10 cellular contexts compared by ENCODE assay signal in the genomic region with DNA sequence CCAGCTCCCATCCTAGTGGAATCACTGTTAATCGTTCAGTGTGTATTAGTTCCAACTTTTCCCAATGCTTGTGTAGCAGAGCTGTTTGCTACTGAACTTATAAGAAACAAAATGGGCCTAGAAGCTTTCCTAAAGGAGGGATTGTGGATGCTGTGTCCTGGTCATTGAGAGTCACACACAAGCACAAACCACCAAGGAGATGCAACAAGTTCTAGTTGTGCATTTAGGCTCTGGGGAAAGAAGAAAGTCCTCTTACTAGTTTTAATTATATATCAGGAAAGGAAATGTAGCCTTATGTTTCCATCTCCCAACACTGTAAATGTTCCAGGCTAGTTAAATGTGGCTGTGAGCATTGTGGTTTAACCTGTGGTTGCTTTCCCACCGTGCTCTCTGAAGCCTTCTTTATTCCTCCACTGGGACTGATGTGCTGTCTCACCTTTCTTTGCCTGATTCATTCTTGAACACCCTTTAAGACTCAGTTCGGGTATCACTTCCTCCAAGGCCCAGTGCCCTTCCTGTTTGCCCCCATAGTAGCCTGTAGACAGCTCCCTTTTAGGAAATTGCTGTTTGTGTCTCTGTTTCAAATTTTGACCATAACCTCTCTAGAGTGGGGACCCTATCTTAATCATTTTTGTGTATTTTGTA. TPM values are rescaled to one million over a fixed set of nuclear protein-coding genes. Genes with fewer than 3 reads are reported as not detected.
DNase-seq lines count a peak whose midpoint lies in the region; ATAC-seq and TF ChIP-seq lines count a peak whose summit lies in the region.
"Had no signal": no experiment of that assay in that cellular context is flagged by ENCODE, and none has a peak within 500 bp of the region (broad histone marks: within the 10 kb centered on the region; RNA-seq: fewer than 3 reads in every experiment).

No MANE protein-coding gene starts in this region.

- peaks cover 6% of the 10 kb centered on the region for H3K4me1 ChIP-seq in smooth muscle cell (ENCODE audit: low read depth)
- no peaks in the 10 kb centered on the region for H3K4me1 ChIP-seq in hepatocyte (ENCODE audit: insufficient read depth)
- H3K4me1 ChIP-seq: lower lobe of right lung had no signal

- in situ Hi-C loops in astrocyte of the spinal cord (cut with HindIII; ENCODE audit: low sequenced_read_pairs), result no loop called here

- WGBS in smooth muscle cell (ENCODE audit: low lambda C conversion rate), result 77% methylated on average over 3 of the region's 3 CpGs
- WGBS in hepatocyte (ENCODE audit: low lambda C conversion rate, missing lambda C conversion rate), result 92% methylated on average over 3 of the region's 3 CpGs

- H3K4me3 ChIP-seq in GM12865 (ENCODE audit: low read depth, low read length), result no peak overlapping the region
- no peak overlapping the region for H3K4me3 ChIP-seq in astrocyte of the spinal cord (ENCODE audit: low read depth, low read length)
- no peak overlapping the region for H3K4me3 ChIP-seq in smooth muscle cell
- H3K4me3 ChIP-seq in hepatocyte, result no peak overlapping the region
- H3K4me3 ChIP-seq: lower lobe of right lung had no signal

- no peak for TF ChIP-seq CTCF in GM12865 (IDR thresholded peaks at IDR 0.05; ENCODE audit: insufficient read depth, low read depth, low read length, missing control alignments)
- no peak for TF ChIP-seq CTCF in astrocyte of the spinal cord (IDR thresholded peaks at IDR 0.05; ENCODE audit: low read depth, low read length)
- TF ChIP-seq CTCF in smooth muscle cell (IDR thresholded peaks at IDR 0.05; ENCODE audit: borderline replicate concordance, insufficient read depth, poor library complexity, severe bottlenecking), result no peak
- no peak for TF ChIP-seq CTCF in hepatocyte (IDR thresholded peaks at IDR 0.05; ENCODE audit: poor library complexity)

- no peaks in the 10 kb centered on the region for H3K27me3 ChIP-seq in smooth muscle cell (ENCODE audit: low read depth)
- H3K27me3 ChIP-seq in hepatocyte, result no peaks in the 10 kb centered on the region

- H3K36me3 ChIP-seq in smooth muscle cell (ENCODE audit: low read depth), result no peaks in the 10 kb centered on the region
- H3K36me3 ChIP-seq in hepatocyte (replicated peaks; ENCODE audit: insufficient read depth, low read depth), result no peaks in the 10 kb centered on the region

- H3K9ac ChIP-seq in smooth muscle cell (ENCODE audit: low read depth), result no peak overlapping the region
- H3K9ac ChIP-seq: KMS-11 had no signal

- ATAC-seq in GM21390 (IDR thresholded peaks at IDR 0.05; ENCODE audit: unreplicated experiment) (peak; percentile 99), HG03354 (IDR thresholded peaks at IDR 0.05; ENCODE audit: poor library complexity, severe bottlenecking, unreplicated experiment) (peak; percentile 100)
- ATAC-seq: lower lobe of right lung had no signal

- H3K9me3 ChIP-seq in smooth muscle cell (replicated peaks; ENCODE audit: low read depth), result no peaks in the 10 kb centered on the region
- H3K9me3 ChIP-seq in hepatocyte (ENCODE audit: low read depth), result no peaks in the 10 kb centered on the region
- H3K9me3 ChIP-seq: lower lobe of right lung had no signal

- peak; percentile 77 for DNase-seq in GM12865 (ENCODE audit: low read depth)
- peak; percentile 73 for DNase-seq in astrocyte of the spinal cord (ENCODE audit: low read depth, low spot score)
- DNase-seq in smooth muscle cell (lab: John Stamatoyannopoulos, UW; ENCODE audit: unreplicated experiment), result no peak
- no peak for DNase-seq in hepatocyte (ENCODE audit: low spot score)
- no peak for DNase-seq in anterior cingulate cortex (lab: John Stamatoyannopoulos, UW)
- DNase-seq in activated naive CD4-positive, alpha-beta T cell treated with anti-CD3 and anti-CD28 coated beads, Interleukin-2, amount 50 U/mL, for 16 hours, result no peak
- DNase-seq: lower lobe of right lung had no signal

- no peak overlapping the region for H2AFZ ChIP-seq in smooth muscle cell (ENCODE audit: low read depth)
- no peak overlapping the region for H2AFZ ChIP-seq in hepatocyte

- no peaks in the 10 kb centered on the region for H3F3A ChIP-seq in smooth muscle cell (ENCODE audit: low read depth)

- no peaks in the 10 kb centered on the region for H3K9me2 ChIP-seq in hepatocyte (replicated peaks; ENCODE audit: insufficient read depth)

- H3K79me2 ChIP-seq in smooth muscle cell (ENCODE audit: low read depth), result no peaks in the 10 kb centered on the region
- no peaks in the 10 kb centered on the region for H3K79me2 ChIP-seq in hepatocyte

- H3K4me2 ChIP-seq in smooth muscle cell (no peak overlapping the region), hepatocyte (no peak overlapping the region)
- H3K4me2 ChIP-seq: KMS-11 had no signal

- H3K27ac ChIP-seq in smooth muscle cell (ENCODE audit: low read depth) (no peak overlapping the region), hepatocyte (no peak overlapping the region)
- H3K27ac ChIP-seq: KMS-11, lower lobe of right lung had no signal

- H4K20me1 ChIP-seq in smooth muscle cell (ENCODE audit: low read depth), result no peaks in the 10 kb centered on the region
- H4K20me1 ChIP-seq in hepatocyte (ENCODE audit: insufficient read depth, poor library complexity, severe bottlenecking), result no peaks in the 10 kb centered on the region

RNA-seq across cellular contexts. Expression of a gene that starts 34.3 kb away (rescaled TPM):
- 28.4 and 29.6 TPM in 2 replicates for total RNA-seq in smooth muscle cell
- 8.6 and 9.2 TPM in 2 replicates for polyA plus RNA-seq in smooth muscle cell
- 14.6 and 14.7 TPM in 2 replicates for total RNA-seq in hepatocyte
- polyA plus RNA-seq in hepatocyte, result 8.0 and 14.0 TPM in 2 replicates

RNA-seq across cellular contexts. Expression of a gene that starts 55.9 kb away (rescaled TPM):
- 35.5 and 51.9 TPM in 2 replicates for total RNA-seq in smooth muscle cell
- 29.0 and 38.5 TPM in 2 replicates for polyA plus RNA-seq in smooth muscle cell
- 31.6 and 43.9 TPM in 2 replicates for total RNA-seq in hepatocyte
- 32.8 and 33.0 TPM in 2 replicates for polyA plus RNA-seq in hepatocyte

Comparison
In these comparisons a context has a peak if more than half of its experiments do, and no peak if none do; other contexts are left out.
1. DNase-seq: peak in GM12865 (single experiment) and astrocyte of the spinal cord (single experiment); none in smooth muscle cell (single experiment), hepatocyte (single experiment), anterior cingulate cortex (0 of 58) and activated naive CD4-positive, alpha-beta T cell treated with anti-CD3 and anti-CD28 coated beads, Interleukin-2, amount 50 U/mL, for 16 hours (single experiment).